Comparison of ENCODE assay signal across 11 cellular contexts in the genomic region with DNA sequence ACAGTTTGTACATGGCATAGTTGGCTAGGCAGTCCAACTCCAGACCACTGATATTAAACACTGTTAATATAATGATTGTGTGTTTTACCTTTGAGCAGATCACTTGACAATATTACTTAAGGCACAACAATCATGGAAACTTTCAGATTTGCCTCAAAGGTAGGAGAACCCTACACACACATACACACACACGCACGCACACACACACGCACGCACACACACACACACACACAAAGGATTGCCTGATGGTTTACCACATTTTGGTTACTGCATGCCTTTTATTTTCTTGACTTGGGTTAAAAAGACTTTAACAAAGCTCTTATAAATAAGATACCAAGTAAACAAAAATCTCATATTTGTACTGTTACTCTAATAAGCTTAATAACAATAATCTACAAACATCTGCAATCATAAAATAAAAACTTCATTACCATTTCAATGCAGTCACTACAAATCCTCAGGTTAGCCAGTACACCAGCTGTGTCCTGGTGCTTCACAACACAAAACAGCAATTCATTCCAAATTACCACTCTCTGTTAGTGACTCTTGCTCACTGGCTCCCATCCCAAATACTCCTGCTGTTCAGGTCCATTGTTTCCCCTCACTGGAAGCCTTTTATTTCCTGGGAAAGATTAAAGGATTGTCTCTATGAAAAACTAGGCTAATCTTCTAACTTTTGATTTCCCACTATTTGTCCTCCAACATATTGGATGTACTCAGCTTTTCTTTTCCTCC.
A peak's percentile ranks its signal among the peaks of the same experiment; 100 is the strongest.
DNase-seq lines count a peak whose midpoint lies in the region; FAIRE-seq and TF ChIP-seq lines count a peak whose summit lies in the region.
"Had no signal": no experiment of that assay in that cellular context is flagged by ENCODE, and none has a peak within 500 bp of the region (broad histone marks: within the 10 kb centered on the region; RNA-seq: fewer than 3 reads in every experiment).

No MANE protein-coding gene starts in this region.

- no peak overlapping the region for H3K4me3 ChIP-seq in NT2/D1 (ENCODE audit: insufficient read length, low read depth)
- H3K4me3 ChIP-seq in Karpas-422 (ENCODE audit: low read length) = no peak overlapping the region
- H3K4me3 ChIP-seq: body of pancreas, pancreas, vagina had no signal

- peak; percentile 21 for DNase-seq in AG20443 (ENCODE audit: low spot score)
- peak; percentile 72 for DNase-seq in LHCN-M2 (ENCODE audit: low read depth)
- peak; percentile 78 for DNase-seq in NT2/D1 (ENCODE audit: low read depth, low spot score)
- peak; percentile 69 for DNase-seq in iPS DF 4.7 (ENCODE audit: extremely low read depth, low spot score)
- no peak for DNase-seq in NAMALWA (ENCODE audit: low spot score)
- no peak for DNase-seq in Karpas-422
- no peak for DNase-seq in D721Med (ENCODE audit: insufficient read length, low spot score)
- no peak for DNase-seq in hepatic stellate cell (ENCODE audit: low spot score)
- DNase-seq: body of pancreas, pancreas had no signal

- TF ChIP-seq CTCF in D721Med (IDR thresholded peaks at IDR 0.05; ENCODE audit: insufficient read depth, missing control alignments) = no peak

- H3K4me1 ChIP-seq in NT2/D1 (ENCODE audit: insufficient read depth, insufficient read length) (no peaks in the 10 kb centered on the region), Karpas-422 (ENCODE audit: low read length) (peaks cover 15% of the 10 kb centered on the region)
- H3K4me1 ChIP-seq: body of pancreas, pancreas, vagina had no signal

- no peaks in the 10 kb centered on the region for H3K27me3 ChIP-seq in NT2/D1 (ENCODE audit: insufficient read depth, insufficient read length)
- no peaks in the 10 kb centered on the region for H3K27me3 ChIP-seq in Karpas-422 (ENCODE audit: low read length)
- H3K27me3 ChIP-seq: body of pancreas, pancreas, vagina had no signal

- H3K79me2 ChIP-seq in Karpas-422 (ENCODE audit: low read length) = no peaks in the 10 kb centered on the region

- no peak overlapping the region for H3K4me2 ChIP-seq in Karpas-422 (ENCODE audit: low read depth, low read length, poor library complexity, severe bottlenecking)

- H4K20me1 ChIP-seq in Karpas-422 (ENCODE audit: insufficient read depth, low read depth, low read length) = no peaks in the 10 kb centered on the region

- peaks cover 2% of the 10 kb centered on the region; the same call in 1 of the 2 replicates for H3K9me3 ChIP-seq in NT2/D1 (ENCODE audit: insufficient read depth, low read length)
- H3K9me3 ChIP-seq in Karpas-422 (ENCODE audit: low read length) = no peaks in the 10 kb centered on the region
- H3K9me3 ChIP-seq: body of pancreas, pancreas, vagina had no signal

- H2AFZ ChIP-seq in Karpas-422 (ENCODE audit: low read length) = no peak overlapping the region

- no peak overlapping the region for H3K9ac ChIP-seq in NT2/D1 (ENCODE audit: insufficient read length, low read depth)
- H3K9ac ChIP-seq in Karpas-422 (ENCODE audit: low read length) = no peak overlapping the region

- H3K27ac ChIP-seq in Karpas-422 (ENCODE audit: low read length) = no peak overlapping the region
- H3K27ac ChIP-seq: body of pancreas, pancreas, vagina had no signal

- no peak for FAIRE-seq in D721Med (lab: Jason Lieb, UNC)
- FAIRE-seq: pancreas had no signal

- H3K36me3 ChIP-seq in NT2/D1 (ENCODE audit: insufficient read depth, insufficient read length, low read length) (no peaks in the 10 kb centered on the region), Karpas-422 (ENCODE audit: insufficient read depth, low read length) (no peaks in the 10 kb centered on the region)
- H3K36me3 ChIP-seq: pancreas, vagina had no signal

- H3K9me2 ChIP-seq in Karpas-422 (replicated peaks; ENCODE audit: insufficient read depth, low read length) = no peaks in the 10 kb centered on the region

Comparison
In these comparisons a context has a peak if more than half of its experiments do, and no peak if none do; other contexts are left out.
1. DNase-seq: peak in AG20443 (single experiment), LHCN-M2 (single experiment), NT2/D1 (single experiment) and iPS DF 4.7 (single experiment); none in NAMALWA (single experiment), Karpas-422 (single experiment), D721Med (single experiment) and hepatic stellate cell (single experiment).